8 cellular contexts compared by ENCODE assay signal in the genomic region with DNA sequence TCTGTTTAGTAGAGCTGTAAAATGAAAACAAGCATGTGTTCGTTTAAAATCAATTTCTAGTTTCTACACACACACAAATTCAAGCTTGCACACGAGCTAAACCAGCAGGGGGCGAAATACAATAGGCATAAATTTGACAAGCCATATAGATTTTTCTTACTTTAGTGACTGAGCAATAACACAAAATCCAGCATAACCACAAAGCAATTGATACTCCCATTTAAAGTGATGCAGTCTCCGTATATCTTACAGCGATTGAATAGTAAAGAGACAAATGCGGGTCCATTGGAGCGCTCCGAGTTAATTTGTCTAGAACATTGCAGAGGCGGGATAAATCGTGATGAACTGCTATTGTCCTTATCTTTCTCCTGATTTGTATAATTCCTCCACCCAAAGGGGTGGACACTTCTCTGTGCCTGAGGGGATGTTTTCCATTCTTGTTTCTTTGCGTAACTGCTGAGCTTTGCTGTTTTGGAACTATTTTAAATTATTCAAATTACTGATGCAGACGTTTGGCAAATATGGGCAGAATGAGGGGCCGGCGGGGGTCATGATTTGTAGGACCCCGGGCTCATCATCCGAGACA. TPM values are rescaled to one million over a fixed set of nuclear protein-coding genes. Genes with fewer than 3 reads are reported as not detected.
DNase-seq lines count a peak whose midpoint lies in the region; TF ChIP-seq lines count a peak whose summit lies in the region.

No MANE protein-coding gene starts in this region.

- H3K23ac ChIP-seq in mesendoderm (ENCODE audit: low read length) = no peak overlapping the region

- H3K36me3 ChIP-seq in HEK293 (ENCODE audit: control insufficient read depth in 2 of 2, insufficient read depth in 1 of 2, low read length in 2 of 2) (no peaks in the 10 kb centered on the region; a peak in 1 of 3 replicates), mesendoderm (ENCODE audit: control insufficient read depth, insufficient read depth, low read length) (no peaks in the 10 kb centered on the region)

- CTCF ChIA-PET in HEK293 (lab: Yijun Ruan, JAX) = interaction anchor here (0.6 to 2.0 kb wide), 29 partner anchors 9 to 473 kb away, joined by 3 to 26 read pairs (median 4); no protein-coding TSS in a partner anchor

- H3K79me1 ChIP-seq in mesendoderm (ENCODE audit: low read length) = peaks cover 6% of the 10 kb centered on the region

- H3K79me2 ChIP-seq in mesendoderm (ENCODE audit: control insufficient read depth, insufficient read depth, low read length) = peaks cover 7% of the 10 kb centered on the region

- H3K56ac ChIP-seq in mesendoderm (ENCODE audit: low read length) = no peak overlapping the region

- intact Hi-C loops in dorsolateral prefrontal cortex (cut with DNase I) = loop anchor here (1.0 to 10.0 kb wide), 7 partner anchors 66 to 381 kb away; a partner anchor contains a TSS

- H3K18ac ChIP-seq in mesendoderm (ENCODE audit: low read length) = no peak overlapping the region

- no peak overlapping the region for H4K8ac ChIP-seq in mesendoderm (ENCODE audit: low read depth, low read length)

- TF ChIP-seq CTCF in HEK293 (tag by site-specific recombination; IDR thresholded peaks at IDR 0.05) = peak; percentile 65; the same call in 1 of the 2 replicates
- peak; percentile 75 to 95 (median 87) for TF ChIP-seq CTCF in dorsolateral prefrontal cortex (IDR thresholded peaks at IDR 0.05 in 54 of 56, conservative IDR thresholded peaks at IDR 0.05 in 2 of 56; ENCODE audit: low read depth in 1 of 56, partially characterized antibody in 56 of 56)

- H2BK5ac ChIP-seq in mesendoderm (ENCODE audit: low read length) = no peak overlapping the region

- H3K9ac ChIP-seq in mesendoderm (ENCODE audit: low read length) = peak overlapping the region; percentile 44

- no CpG with 5 or more reads among the region's 16 CpGs for WGBS in mesendoderm (ENCODE audit: extremely low coverage, insufficient coverage, low lambda C conversion rate)

- H3K27ac ChIP-seq in HEK293 (ENCODE audit: extremely low read depth, low read depth, low read length) (no peak overlapping the region), dorsolateral prefrontal cortex (peak overlapping the region in 57 of 59 donors; percentile 42 to 98 (median 94)), mesendoderm (ENCODE audit: low read depth, low read length) (no peak overlapping the region)

- peak overlapping the region; percentile 97 for H3K4me2 ChIP-seq in mesendoderm (ENCODE audit: low read length)

- POLR2A ChIA-PET in HEK293 (lab: Yijun Ruan, JAX) = interaction anchor here (0.6 to 2.3 kb wide), 9 partner anchors 42 to 677 kb away, joined by 3 to 15 read pairs (median 3); a partner anchor contains a TSS

- H2BK120ac ChIP-seq in mesendoderm (ENCODE audit: low read depth, low read length) = no peak overlapping the region

- DNase-seq in AG20443 (ENCODE audit: low spot score) = peak; percentile 39
- peak; percentile 82 for DNase-seq in NCI-H748 (lab: John Stamatoyannopoulos, UW; ENCODE audit: unreplicated experiment)
- DNase-seq in activated CD4-positive, alpha-beta T cell treated with anti-CD3 and anti-CD28 coated beads, Interleukin-2, amount 50 U/mL, for 4 hours = peak; percentile 65 to 69
- peak in 6 of 10 donors; percentile 45 to 78 (median 54) for DNase-seq in dorsolateral prefrontal cortex
- peak; percentile 65 for DNase-seq in mesendoderm
- DNase-seq in stimulated activated CD8-positive, alpha-beta memory T cell treated with anti-CD3 and anti-CD28 coated beads, Interleukin-12 subunit alpha, Interleukin-12 subunit beta, amount 100 ng/mL, for 1 hour (ENCODE audit: low read depth) = peak; percentile 55
- DNase-seq in GOT3 (lab: John Stamatoyannopoulos, UW) = no peak

- no peak overlapping the region for H4K5ac ChIP-seq in mesendoderm (ENCODE audit: low read length)

- H2AK5ac ChIP-seq in mesendoderm (ENCODE audit: low read length) = no peak overlapping the region

- H3K4me1 ChIP-seq in HEK293 (ENCODE audit: control insufficient read depth, insufficient read depth, low read length) (no peaks in the 10 kb centered on the region), mesendoderm (ENCODE audit: control insufficient read depth, low read depth, low read length) (no peaks in the 10 kb centered on the region)

- H3K4me3 ChIP-seq in HEK293 (ENCODE audit: low read depth, low read length) (peak overlapping the region; percentile 99), dorsolateral prefrontal cortex (peak overlapping the region; percentile 64 to 99 (median 92)), mesendoderm (ENCODE audit: low read length) (no peak overlapping the region)

- H2BK15ac ChIP-seq in mesendoderm (replicated peaks; ENCODE audit: low read depth) = no peak overlapping the region

- H3K27me3 ChIP-seq in dorsolateral prefrontal cortex = no peaks in the 10 kb centered on the region
- no peaks in the 10 kb centered on the region for H3K27me3 ChIP-seq in mesendoderm (ENCODE audit: insufficient read depth, low read length, poor library complexity)

- no peaks in the 10 kb centered on the region for H3K9me3 ChIP-seq in HEK293 (ENCODE audit: control insufficient read depth, insufficient read depth, low read depth, low read length)

- no peak overlapping the region for H3K4ac ChIP-seq in mesendoderm (ENCODE audit: low read depth, low read length)

TF ChIP-seq in HEK293, 187 proteins besides CTCF, POLR2A, EP300 and RAD21 (continues in another document):
- TF ChIP-seq, protein P1, sequence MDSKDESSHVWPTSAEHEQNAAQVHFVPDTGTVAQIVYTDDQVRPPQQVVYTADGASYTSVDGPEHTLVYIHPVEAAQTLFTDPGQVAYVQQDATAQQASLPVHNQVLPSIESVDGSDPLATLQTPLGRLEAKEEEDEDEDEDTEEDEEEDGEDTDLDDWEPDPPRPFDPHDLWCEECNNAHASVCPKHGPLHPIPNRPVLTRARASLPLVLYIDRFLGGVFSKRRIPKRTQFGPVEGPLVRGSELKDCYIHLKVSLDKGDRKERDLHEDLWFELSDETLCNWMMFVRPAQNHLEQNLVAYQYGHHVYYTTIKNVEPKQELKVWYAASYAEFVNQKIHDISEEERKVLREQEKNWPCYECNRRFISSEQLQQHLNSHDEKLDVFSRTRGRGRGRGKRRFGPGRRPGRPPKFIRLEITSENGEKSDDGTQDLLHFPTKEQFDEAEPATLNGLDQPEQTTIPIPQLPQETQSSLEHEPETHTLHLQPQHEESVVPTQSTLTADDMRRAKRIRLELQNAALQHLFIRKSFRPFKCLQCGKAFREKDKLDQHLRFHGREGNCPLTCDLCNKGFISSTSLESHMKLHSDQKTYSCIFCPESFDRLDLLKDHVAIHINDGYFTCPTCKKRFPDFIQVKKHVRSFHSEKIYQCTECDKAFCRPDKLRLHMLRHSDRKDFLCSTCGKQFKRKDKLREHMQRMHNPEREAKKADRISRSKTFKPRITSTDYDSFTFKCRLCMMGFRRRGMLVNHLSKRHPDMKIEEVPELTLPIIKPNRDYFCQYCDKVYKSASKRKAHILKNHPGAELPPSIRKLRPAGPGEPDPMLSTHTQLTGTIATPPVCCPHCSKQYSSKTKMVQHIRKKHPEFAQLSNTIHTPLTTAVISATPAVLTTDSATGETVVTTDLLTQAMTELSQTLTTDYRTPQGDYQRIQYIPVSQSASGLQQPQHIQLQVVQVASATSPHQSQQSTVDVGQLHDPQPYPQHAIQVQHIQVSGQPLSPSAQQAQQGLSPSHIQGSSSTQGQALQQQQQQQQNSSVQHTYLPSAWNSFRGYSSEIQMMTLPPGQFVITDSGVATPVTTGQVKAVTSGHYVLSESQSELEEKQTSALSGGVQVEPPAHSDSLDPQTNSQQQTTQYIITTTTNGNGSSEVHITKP (tag by site-specific recombination; IDR thresholded peaks at IDR 0.05) = peak; percentile 56
- no peak for TF ChIP-seq ZNF658 (tag by site-specific recombination; IDR thresholded peaks at IDR 0.05)
- 0 out of 2 replicates have a peak, but pooled peaks have one; percentile 13 for TF ChIP-seq ZBTB8A (tag by site-specific recombination; IDR thresholded peaks at IDR 0.05)
- peak; percentile 71 for TF ChIP-seq ZNF654 (tag by site-specific recombination; IDR thresholded peaks at IDR 0.05; ENCODE audit: low read depth)
- TF ChIP-seq, protein P2, sequence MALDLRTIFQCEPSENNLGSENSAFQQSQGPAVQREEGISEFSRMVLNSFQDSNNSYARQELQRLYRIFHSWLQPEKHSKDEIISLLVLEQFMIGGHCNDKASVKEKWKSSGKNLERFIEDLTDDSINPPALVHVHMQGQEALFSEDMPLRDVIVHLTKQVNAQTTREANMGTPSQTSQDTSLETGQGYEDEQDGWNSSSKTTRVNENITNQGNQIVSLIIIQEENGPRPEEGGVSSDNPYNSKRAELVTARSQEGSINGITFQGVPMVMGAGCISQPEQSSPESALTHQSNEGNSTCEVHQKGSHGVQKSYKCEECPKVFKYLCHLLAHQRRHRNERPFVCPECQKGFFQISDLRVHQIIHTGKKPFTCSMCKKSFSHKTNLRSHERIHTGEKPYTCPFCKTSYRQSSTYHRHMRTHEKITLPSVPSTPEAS (tag by site-specific recombination; IDR thresholded peaks at IDR 0.05) = peak; percentile 64
- no peak for TF ChIP-seq ZNF791 (tag by site-specific recombination; IDR thresholded peaks at IDR 0.05)
- no peak for TF ChIP-seq ZNF660 (tag by site-specific recombination; IDR thresholded peaks at IDR 0.05)
- peak; percentile 57 for TF ChIP-seq SP2 (tag by site-specific recombination; IDR thresholded peaks at IDR 0.05)
- TF ChIP-seq KLF16 (tag by site-specific recombination; IDR thresholded peaks at IDR 0.05) = peak; percentile 54; the same call in 1 of the 2 replicates
- TF ChIP-seq ZNF10 (tag by site-specific recombination; IDR thresholded peaks at IDR 0.05) = no peak
- no peak for TF ChIP-seq ZSCAN23 (tag by site-specific recombination; IDR thresholded peaks at IDR 0.05)
- TF ChIP-seq, protein P3, sequence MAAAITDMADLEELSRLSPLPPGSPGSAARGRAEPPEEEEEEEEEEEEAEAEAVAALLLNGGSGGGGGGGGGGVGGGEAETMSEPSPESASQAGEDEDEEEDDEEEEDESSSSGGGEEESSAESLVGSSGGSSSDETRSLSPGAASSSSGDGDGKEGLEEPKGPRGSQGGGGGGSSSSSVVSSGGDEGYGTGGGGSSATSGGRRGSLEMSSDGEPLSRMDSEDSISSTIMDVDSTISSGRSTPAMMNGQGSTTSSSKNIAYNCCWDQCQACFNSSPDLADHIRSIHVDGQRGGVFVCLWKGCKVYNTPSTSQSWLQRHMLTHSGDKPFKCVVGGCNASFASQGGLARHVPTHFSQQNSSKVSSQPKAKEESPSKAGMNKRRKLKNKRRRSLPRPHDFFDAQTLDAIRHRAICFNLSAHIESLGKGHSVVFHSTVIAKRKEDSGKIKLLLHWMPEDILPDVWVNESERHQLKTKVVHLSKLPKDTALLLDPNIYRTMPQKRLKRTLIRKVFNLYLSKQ (tag by site-specific recombination; IDR thresholded peaks at IDR 0.05; ENCODE audit: borderline replicate concordance) = no peak
- no peak for TF ChIP-seq ZNF530 (tag by site-specific recombination; IDR thresholded peaks at IDR 0.05; ENCODE audit: low read depth)
- peak; percentile 24; the same call in 1 of the 2 replicates for TF ChIP-seq SP7 (tag by site-specific recombination; IDR thresholded peaks at IDR 0.05)

RNA-seq across cellular contexts. Expression of a gene that starts 1.2 kb away (rescaled TPM):
- 10 to 100 TPM; 26.7 to 61.2 (median 44.9) TPM for total RNA-seq in dorsolateral prefrontal cortex
- polyA plus RNA-seq in mesendoderm (2013, experiment 1 of 2) = 9.2 TPM
- 10.3 TPM for polyA plus RNA-seq in mesendoderm (2013, experiment 2 of 2)

Comparison
In these comparisons a context has a peak if more than half of its experiments do, and no peak if none do; other contexts are left out.
1. H3K27ac ChIP-seq: peak in dorsolateral prefrontal cortex (57 of 59); none in HEK293 (single experiment) and mesendoderm (single experiment).